In the genomic region with DNA sequence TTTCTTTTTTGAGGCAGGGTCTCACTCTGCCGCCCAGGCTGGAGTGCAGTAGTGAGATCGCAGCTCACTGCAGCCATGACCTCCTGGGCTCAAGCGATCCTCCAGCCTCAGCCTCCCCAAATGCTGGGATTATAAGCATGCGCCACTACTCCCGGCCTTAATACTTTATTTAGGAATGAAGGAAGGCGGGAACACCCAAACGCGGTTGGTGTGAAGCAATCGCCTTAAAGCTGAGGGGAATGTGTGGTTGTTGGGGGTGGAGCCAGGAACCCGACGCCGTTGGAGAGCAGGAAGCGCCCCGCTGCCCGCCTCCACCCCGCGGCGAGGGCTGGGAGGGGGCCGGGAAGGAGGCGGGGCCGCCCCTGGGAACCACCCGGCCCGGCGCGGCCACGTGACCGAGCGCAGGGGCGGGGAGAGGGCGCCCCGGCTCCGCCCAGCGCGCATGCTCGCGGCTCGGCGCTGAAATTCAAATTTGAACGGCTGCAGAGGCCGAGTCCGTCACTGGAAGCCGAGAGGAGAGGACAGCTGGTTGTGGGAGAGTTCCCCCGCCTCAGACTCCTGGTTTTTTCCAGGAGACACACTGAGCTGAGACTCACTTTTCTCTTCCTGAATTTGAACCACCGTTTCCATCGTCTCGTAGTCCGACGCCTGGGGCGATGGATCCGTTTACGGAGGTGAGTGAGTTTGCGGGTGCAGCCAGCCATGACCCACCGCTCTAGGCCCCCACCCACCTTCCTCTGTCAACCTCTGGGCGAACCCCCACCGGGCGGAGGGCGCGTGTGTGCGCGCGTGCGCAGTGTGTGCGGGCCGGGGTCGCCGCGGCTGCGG, we compare ENCODE assay signal across 1 cellular context.
A peak's percentile ranks its signal among the peaks of the same experiment; 100 is the strongest.
TF ChIP-seq lines count a peak whose summit lies in the region.

A gene with protein sequence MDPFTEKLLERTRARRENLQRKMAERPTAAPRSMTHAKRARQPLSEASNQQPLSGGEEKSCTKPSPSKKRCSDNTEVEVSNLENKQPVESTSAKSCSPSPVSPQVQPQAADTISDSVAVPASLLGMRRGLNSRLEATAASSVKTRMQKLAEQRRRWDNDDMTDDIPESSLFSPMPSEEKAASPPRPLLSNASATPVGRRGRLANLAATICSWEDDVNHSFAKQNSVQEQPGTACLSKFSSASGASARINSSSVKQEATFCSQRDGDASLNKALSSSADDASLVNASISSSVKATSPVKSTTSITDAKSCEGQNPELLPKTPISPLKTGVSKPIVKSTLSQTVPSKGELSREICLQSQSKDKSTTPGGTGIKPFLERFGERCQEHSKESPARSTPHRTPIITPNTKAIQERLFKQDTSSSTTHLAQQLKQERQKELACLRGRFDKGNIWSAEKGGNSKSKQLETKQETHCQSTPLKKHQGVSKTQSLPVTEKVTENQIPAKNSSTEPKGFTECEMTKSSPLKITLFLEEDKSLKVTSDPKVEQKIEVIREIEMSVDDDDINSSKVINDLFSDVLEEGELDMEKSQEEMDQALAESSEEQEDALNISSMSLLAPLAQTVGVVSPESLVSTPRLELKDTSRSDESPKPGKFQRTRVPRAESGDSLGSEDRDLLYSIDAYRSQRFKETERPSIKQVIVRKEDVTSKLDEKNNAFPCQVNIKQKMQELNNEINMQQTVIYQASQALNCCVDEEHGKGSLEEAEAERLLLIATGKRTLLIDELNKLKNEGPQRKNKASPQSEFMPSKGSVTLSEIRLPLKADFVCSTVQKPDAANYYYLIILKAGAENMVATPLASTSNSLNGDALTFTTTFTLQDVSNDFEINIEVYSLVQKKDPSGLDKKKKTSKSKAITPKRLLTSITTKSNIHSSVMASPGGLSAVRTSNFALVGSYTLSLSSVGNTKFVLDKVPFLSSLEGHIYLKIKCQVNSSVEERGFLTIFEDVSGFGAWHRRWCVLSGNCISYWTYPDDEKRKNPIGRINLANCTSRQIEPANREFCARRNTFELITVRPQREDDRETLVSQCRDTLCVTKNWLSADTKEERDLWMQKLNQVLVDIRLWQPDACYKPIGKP (plus strand): TSS at position 492 of the 828 bp plus-strand sequence. CDS start 165 bp downstream, at position 657.

TF ChIP-seq in K562, 482 proteins besides CTCF, POLR2A, EP300 and RAD21 (continued from another document and continues in another):
- TF ChIP-seq, protein P1, sequence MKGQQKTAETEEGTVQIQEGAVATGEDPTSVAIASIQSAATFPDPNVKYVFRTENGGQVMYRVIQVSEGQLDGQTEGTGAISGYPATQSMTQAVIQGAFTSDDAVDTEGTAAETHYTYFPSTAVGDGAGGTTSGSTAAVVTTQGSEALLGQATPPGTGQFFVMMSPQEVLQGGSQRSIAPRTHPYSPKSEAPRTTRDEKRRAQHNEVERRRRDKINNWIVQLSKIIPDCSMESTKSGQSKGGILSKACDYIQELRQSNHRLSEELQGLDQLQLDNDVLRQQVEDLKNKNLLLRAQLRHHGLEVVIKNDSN (CRISPR knock-in tag; IDR thresholded peaks at IDR 0.05) = peak; percentile 92
- no peak for TF ChIP-seq ZNF431 (CRISPR knock-in tag; IDR thresholded peaks at IDR 0.05)
- TF ChIP-seq SIN3B (IDR thresholded peaks at IDR 0.05; ENCODE audit: low read depth) = peak; percentile 78
- TF ChIP-seq KLF10 (CRISPR knock-in tag; IDR thresholded peaks at IDR 0.05) = no peak
- TF ChIP-seq PYGO2 (tag; IDR thresholded peaks at IDR 0.05) = no peak
- TF ChIP-seq ZKSCAN8 (CRISPR knock-in tag; IDR thresholded peaks at IDR 0.05) = no peak
- TF ChIP-seq SMARCA5 (IDR thresholded peaks at IDR 0.05) = no peak
- no peak for TF ChIP-seq NR1H2 (CRISPR knock-in tag; IDR thresholded peaks at IDR 0.05)
- TF ChIP-seq, protein P2, sequence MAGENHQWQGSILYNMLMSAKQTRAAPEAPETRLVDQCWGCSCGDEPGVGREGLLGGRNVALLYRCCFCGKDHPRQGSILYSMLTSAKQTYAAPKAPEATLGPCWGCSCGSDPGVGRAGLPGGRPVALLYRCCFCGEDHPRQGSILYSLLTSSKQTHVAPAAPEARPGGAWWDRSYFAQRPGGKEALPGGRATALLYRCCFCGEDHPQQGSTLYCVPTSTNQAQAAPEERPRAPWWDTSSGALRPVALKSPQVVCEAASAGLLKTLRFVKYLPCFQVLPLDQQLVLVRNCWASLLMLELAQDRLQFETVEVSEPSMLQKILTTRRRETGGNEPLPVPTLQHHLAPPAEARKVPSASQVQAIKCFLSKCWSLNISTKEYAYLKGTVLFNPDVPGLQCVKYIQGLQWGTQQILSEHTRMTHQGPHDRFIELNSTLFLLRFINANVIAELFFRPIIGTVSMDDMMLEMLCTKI (IDR thresholded peaks at IDR 0.05; ENCODE audit: partially characterized antibody) = no peak
- no peak for TF ChIP-seq NR3C1 (CRISPR knock-in tag; IDR thresholded peaks at IDR 0.05)
- peak; percentile 58; the same call in 1 of the 2 replicates for TF ChIP-seq ETV5 (CRISPR knock-in tag; IDR thresholded peaks at IDR 0.05; ENCODE audit: low read depth)
- TF ChIP-seq ZNF124 (CRISPR knock-in tag; IDR thresholded peaks at IDR 0.05) = no peak
- 0 out of 2 replicates have a peak, but pooled peaks have one; percentile 46 for TF ChIP-seq ZNF668 (CRISPR knock-in tag; IDR thresholded peaks at IDR 0.05)
- TF ChIP-seq, protein P3, sequence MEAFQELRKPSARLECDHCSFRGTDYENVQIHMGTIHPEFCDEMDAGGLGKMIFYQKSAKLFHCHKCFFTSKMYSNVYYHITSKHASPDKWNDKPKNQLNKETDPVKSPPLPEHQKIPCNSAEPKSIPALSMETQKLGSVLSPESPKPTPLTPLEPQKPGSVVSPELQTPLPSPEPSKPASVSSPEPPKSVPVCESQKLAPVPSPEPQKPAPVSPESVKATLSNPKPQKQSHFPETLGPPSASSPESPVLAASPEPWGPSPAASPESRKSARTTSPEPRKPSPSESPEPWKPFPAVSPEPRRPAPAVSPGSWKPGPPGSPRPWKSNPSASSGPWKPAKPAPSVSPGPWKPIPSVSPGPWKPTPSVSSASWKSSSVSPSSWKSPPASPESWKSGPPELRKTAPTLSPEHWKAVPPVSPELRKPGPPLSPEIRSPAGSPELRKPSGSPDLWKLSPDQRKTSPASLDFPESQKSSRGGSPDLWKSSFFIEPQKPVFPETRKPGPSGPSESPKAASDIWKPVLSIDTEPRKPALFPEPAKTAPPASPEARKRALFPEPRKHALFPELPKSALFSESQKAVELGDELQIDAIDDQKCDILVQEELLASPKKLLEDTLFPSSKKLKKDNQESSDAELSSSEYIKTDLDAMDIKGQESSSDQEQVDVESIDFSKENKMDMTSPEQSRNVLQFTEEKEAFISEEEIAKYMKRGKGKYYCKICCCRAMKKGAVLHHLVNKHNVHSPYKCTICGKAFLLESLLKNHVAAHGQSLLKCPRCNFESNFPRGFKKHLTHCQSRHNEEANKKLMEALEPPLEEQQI (IDR thresholded peaks at IDR 0.05) = no peak; the same call in 1 of the 2 replicates
- TF ChIP-seq ZNF551 (CRISPR knock-in tag; IDR thresholded peaks at IDR 0.05) = no peak
- 0 out of 2 replicates have a peak, but pooled peaks have one; percentile 18 for TF ChIP-seq NBN (IDR thresholded peaks at IDR 0.05; ENCODE audit: low read depth)
- TF ChIP-seq ZNF583 (CRISPR knock-in tag; IDR thresholded peaks at IDR 0.05) = 0 out of 2 replicates have a peak, but pooled peaks have one; percentile 29
- no peak; the same call in 1 of the 2 replicates for TF ChIP-seq TRIM28 (IDR thresholded peaks at IDR 0.05)
- TF ChIP-seq ZFP36 (IDR thresholded peaks at IDR 0.05; ENCODE audit: low read depth, low read length, partially characterized antibody) = no peak
- no peak for TF ChIP-seq MIER1 (IDR thresholded peaks at IDR 0.05; ENCODE audit: low read depth)
- 0 out of 2 replicates have a peak, but pooled peaks have one; percentile 42 for TF ChIP-seq ZNF41 (CRISPR knock-in tag; conservative IDR thresholded peaks at IDR 0.05)
- TF ChIP-seq SPI1 (IDR thresholded peaks at IDR 0.05; ENCODE audit: borderline replicate concordance, low read depth, low read length) = no peak
- peak; percentile 79 for TF ChIP-seq PHF8 (IDR thresholded peaks at IDR 0.05; ENCODE audit: borderline replicate concordance, low read length)
- TF ChIP-seq TOE1 (IDR thresholded peaks at IDR 0.05; ENCODE audit: borderline replicate concordance) = 0 out of 2 replicates have a peak, but pooled peaks have one; percentile 55
- TF ChIP-seq TOE1 (CRISPR knock-in tag; IDR thresholded peaks at IDR 0.05; ENCODE audit: borderline replicate concordance, low read depth) = no peak
- no peak for TF ChIP-seq FUS (optimal IDR thresholded peaks at IDR 0.05; ENCODE audit: low read depth, low read length)
- TF ChIP-seq ERF (CRISPR knock-in tag; IDR thresholded peaks at IDR 0.05) = 0 out of 2 replicates have a peak, but pooled peaks have one; percentile 33
- TF ChIP-seq BRD4 (IDR thresholded peaks at IDR 0.05) = 0 out of 2 replicates have a peak, but pooled peaks have one; percentile 42
- TF ChIP-seq FOXA1 (IDR thresholded peaks at IDR 0.05; ENCODE audit: borderline replicate concordance) = no peak
- TF ChIP-seq, protein P4, sequence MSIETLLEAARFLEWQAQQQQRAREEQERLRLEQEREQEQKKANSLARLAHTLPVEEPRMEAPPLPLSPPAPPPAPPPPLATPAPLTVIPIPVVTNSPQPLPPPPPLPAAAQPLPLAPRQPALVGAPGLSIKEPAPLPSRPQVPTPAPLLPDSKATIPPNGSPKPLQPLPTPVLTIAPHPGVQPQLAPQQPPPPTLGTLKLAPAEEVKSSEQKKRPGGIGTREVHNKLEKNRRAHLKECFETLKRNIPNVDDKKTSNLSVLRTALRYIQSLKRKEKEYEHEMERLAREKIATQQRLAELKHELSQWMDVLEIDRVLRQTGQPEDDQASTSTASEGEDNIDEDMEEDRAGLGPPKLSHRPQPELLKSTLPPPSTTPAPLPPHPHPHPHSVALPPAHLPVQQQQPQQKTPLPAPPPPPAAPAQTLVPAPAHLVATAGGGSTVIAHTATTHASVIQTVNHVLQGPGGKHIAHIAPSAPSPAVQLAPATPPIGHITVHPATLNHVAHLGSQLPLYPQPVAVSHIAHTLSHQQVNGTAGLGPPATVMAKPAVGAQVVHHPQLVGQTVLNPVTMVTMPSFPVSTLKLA (conservative IDR thresholded peaks at IDR 0.05) = peak; percentile 83 to 92
- TF ChIP-seq ZNF780A (CRISPR knock-in tag; IDR thresholded peaks at IDR 0.05) = no peak
- no peak for TF ChIP-seq ZFX (CRISPR knock-in tag; IDR thresholded peaks at IDR 0.05)
- TF ChIP-seq SREBF1 (IDR thresholded peaks at IDR 0.05; ENCODE audit: borderline replicate concordance, low read depth, low read length) = 0 out of 2 replicates have a peak, but pooled peaks have one; percentile 18
- TF ChIP-seq PURB (CRISPR knock-in tag; IDR thresholded peaks at IDR 0.05; ENCODE audit: low read depth) = no peak
- TF ChIP-seq, protein P5, sequence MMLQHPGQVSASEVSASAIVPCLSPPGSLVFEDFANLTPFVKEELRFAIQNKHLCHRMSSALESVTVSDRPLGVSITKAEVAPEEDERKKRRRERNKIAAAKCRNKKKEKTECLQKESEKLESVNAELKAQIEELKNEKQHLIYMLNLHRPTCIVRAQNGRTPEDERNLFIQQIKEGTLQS (IDR thresholded peaks at IDR 0.05) = peak; percentile 62
- TF ChIP-seq, protein P5 (CRISPR knock-in tag; conservative IDR thresholded peaks at IDR 0.05) = 0 out of 2 replicates have a peak, but pooled peaks have one; percentile 4
- no peak for TF ChIP-seq BMI1 (IDR thresholded peaks at IDR 0.05; ENCODE audit: low read length)
- TF ChIP-seq SRSF9 (IDR thresholded peaks at IDR 0.05; ENCODE audit: borderline replicate concordance, low read depth, low read length) = no peak
- TF ChIP-seq, protein P6, sequence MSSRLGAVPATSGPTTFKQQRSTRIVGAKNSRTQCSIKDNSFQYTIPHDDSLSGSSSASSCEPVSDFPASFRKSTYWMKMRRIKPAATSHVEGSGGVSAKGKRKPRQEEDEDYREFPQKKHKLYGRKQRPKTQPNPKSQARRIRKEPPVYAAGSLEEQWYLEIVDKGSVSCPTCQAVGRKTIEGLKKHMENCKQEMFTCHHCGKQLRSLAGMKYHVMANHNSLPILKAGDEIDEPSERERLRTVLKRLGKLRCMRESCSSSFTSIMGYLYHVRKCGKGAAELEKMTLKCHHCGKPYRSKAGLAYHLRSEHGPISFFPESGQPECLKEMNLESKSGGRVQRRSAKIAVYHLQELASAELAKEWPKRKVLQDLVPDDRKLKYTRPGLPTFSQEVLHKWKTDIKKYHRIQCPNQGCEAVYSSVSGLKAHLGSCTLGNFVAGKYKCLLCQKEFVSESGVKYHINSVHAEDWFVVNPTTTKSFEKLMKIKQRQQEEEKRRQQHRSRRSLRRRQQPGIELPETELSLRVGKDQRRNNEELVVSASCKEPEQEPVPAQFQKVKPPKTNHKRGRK (tag; IDR thresholded peaks at IDR 0.05) = no peak
- TF ChIP-seq, protein P7, sequence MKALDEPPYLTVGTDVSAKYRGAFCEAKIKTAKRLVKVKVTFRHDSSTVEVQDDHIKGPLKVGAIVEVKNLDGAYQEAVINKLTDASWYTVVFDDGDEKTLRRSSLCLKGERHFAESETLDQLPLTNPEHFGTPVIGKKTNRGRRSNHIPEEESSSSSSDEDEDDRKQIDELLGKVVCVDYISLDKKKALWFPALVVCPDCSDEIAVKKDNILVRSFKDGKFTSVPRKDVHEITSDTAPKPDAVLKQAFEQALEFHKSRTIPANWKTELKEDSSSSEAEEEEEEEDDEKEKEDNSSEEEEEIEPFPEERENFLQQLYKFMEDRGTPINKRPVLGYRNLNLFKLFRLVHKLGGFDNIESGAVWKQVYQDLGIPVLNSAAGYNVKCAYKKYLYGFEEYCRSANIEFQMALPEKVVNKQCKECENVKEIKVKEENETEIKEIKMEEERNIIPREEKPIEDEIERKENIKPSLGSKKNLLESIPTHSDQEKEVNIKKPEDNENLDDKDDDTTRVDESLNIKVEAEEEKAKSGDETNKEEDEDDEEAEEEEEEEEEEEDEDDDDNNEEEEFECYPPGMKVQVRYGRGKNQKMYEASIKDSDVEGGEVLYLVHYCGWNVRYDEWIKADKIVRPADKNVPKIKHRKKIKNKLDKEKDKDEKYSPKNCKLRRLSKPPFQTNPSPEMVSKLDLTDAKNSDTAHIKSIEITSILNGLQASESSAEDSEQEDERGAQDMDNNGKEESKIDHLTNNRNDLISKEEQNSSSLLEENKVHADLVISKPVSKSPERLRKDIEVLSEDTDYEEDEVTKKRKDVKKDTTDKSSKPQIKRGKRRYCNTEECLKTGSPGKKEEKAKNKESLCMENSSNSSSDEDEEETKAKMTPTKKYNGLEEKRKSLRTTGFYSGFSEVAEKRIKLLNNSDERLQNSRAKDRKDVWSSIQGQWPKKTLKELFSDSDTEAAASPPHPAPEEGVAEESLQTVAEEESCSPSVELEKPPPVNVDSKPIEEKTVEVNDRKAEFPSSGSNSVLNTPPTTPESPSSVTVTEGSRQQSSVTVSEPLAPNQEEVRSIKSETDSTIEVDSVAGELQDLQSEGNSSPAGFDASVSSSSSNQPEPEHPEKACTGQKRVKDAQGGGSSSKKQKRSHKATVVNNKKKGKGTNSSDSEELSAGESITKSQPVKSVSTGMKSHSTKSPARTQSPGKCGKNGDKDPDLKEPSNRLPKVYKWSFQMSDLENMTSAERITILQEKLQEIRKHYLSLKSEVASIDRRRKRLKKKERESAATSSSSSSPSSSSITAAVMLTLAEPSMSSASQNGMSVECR (CRISPR knock-in tag; IDR thresholded peaks at IDR 0.05) = peak; percentile 96
- TF ChIP-seq, protein P8, sequence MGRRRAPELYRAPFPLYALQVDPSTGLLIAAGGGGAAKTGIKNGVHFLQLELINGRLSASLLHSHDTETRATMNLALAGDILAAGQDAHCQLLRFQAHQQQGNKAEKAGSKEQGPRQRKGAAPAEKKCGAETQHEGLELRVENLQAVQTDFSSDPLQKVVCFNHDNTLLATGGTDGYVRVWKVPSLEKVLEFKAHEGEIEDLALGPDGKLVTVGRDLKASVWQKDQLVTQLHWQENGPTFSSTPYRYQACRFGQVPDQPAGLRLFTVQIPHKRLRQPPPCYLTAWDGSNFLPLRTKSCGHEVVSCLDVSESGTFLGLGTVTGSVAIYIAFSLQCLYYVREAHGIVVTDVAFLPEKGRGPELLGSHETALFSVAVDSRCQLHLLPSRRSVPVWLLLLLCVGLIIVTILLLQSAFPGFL (CRISPR knock-in tag; IDR thresholded peaks at IDR 0.05) = peak; percentile 20; the same call in 1 of the 2 replicates
